In genomic region chr12:128992116-128992515, GRCh38 we compare ENCODE assay signal across 28 cellular contexts.
"Had no signal": no experiment of that assay in that cellular context is flagged by ENCODE, and none has a peak within 500 bp of the region (broad histone marks: within the 10 kb centered on the region; RNA-seq: fewer than 3 reads in every experiment).

No MANE protein-coding gene starts in this region.

- H3K27me3 ChIP-seq: stomach, suprapubic skin, testis, thyroid gland, tibial artery, tibial nerve, transverse colon, upper lobe of left lung, upper lobe of right lung, uterus, vagina had no signal

- H3K4me3 Mint-ChIP-seq: stimulated activated effector memory CD8-positive, alpha-beta T cell treated with anti-CD3 and anti-CD28 coated beads, Interleukin-12 subunit alpha, Interleukin-12 subunit beta, amount 100 ng/mL, for 72 hours; stimulated activated memory B cell treated with anti-CD40 and anti-IgM and Interleukin-4, amounts not matched to agents 10 μg/mL and 1 μg/mL and 100 μg/mL, for 72 hours; stimulated activated naive B cell treated with anti-CD40 and anti-IgM and Interleukin-4, amounts not matched to agents 10 μg/mL and 1 μg/mL and 100 μg/mL, for 72 hours; stimulated activated naive CD8-positive, alpha-beta T cell treated with anti-CD3 and anti-CD28 coated beads, Interleukin-15, amount 100 ng/mL, for 72 hours; stimulated activated naive CD8-positive, alpha-beta T cell treated with anti-CD3 and anti-CD28 coated beads, Interleukin-15, Interleukin-2, amounts not matched to agents 100 ng/mL and 50 ng/mL, for 24 hours; type B pancreatic cell had no signal

- H3K27ac ChIP-seq: stomach, suprapubic skin, testis, thoracic aorta, thyroid gland, tibial artery, tibial nerve, transverse colon, upper lobe of left lung, upper lobe of right lung, uterus, vagina had no signal

- H3K4me3 ChIP-seq: stomach, suprapubic skin, testis, thoracic aorta, thyroid gland, tibial artery, tibial nerve, transverse colon, upper lobe of left lung, upper lobe of right lung, uterus, vagina had no signal

- H3K9me3 ChIP-seq: suprapubic skin, testis, thoracic aorta, thyroid gland, transverse colon, upper lobe of right lung, uterus, vagina had no signal

- H3K36me3 ChIP-seq: stomach, suprapubic skin, thoracic aorta, thyroid gland, tibial artery, tibial nerve, transverse colon, upper lobe of left lung, upper lobe of right lung, uterus, vagina had no signal

- H3K9me3 Mint-ChIP-seq: stimulated activated effector memory CD8-positive, alpha-beta T cell treated with anti-CD3 and anti-CD28 coated beads, Interleukin-12 subunit alpha, Interleukin-12 subunit beta, amount 100 ng/mL, for 72 hours; type B pancreatic cell had no signal

- ATAC-seq: stimulated activated effector memory CD8-positive, alpha-beta T cell treated with anti-CD3 and anti-CD28 coated beads, Interleukin-12 subunit alpha, Interleukin-12 subunit beta, amount 100 ng/mL, for 72 hours; stimulated activated memory B cell treated with anti-CD40 and anti-IgM and Interleukin-4, amounts not matched to agents 10 μg/mL and 1 μg/mL and 100 μg/mL, for 72 hours; stimulated activated naive B cell treated with anti-CD40 and anti-IgM and Interleukin-4, amounts not matched to agents 10 μg/mL and 1 μg/mL and 100 μg/mL, for 72 hours; stimulated activated naive CD8-positive, alpha-beta T cell treated with anti-CD3 and anti-CD28 coated beads, Interleukin-15, amount 100 ng/mL, for 72 hours; stimulated activated naive CD8-positive, alpha-beta T cell treated with anti-CD3 and anti-CD28 coated beads, Interleukin-15, Interleukin-2, amounts not matched to agents 100 U/mL and 50 U/mL, for 24 hours; upper lobe of right lung had no signal

- H3K27ac Mint-ChIP-seq: stimulated activated effector memory CD8-positive, alpha-beta T cell treated with anti-CD3 and anti-CD28 coated beads, Interleukin-12 subunit alpha, Interleukin-12 subunit beta, amount 100 ng/mL, for 72 hours; stimulated activated memory B cell treated with anti-CD40 and anti-IgM and Interleukin-4, amounts not matched to agents 10 μg/mL and 1 μg/mL and 100 μg/mL, for 72 hours; stimulated activated naive B cell treated with anti-CD40 and anti-IgM and Interleukin-4, amounts not matched to agents 10 μg/mL and 1 μg/mL and 100 μg/mL, for 72 hours; stimulated activated naive CD8-positive, alpha-beta T cell treated with anti-CD3 and anti-CD28 coated beads, Interleukin-15, amount 100 ng/mL, for 72 hours; stimulated activated naive CD8-positive, alpha-beta T cell treated with anti-CD3 and anti-CD28 coated beads, Interleukin-15, Interleukin-2, amounts not matched to agents 100 ng/mL and 50 ng/mL, for 24 hours; type B pancreatic cell had no signal

- H3K4me1 Mint-ChIP-seq: stimulated activated effector memory CD8-positive, alpha-beta T cell treated with anti-CD3 and anti-CD28 coated beads, Interleukin-12 subunit alpha, Interleukin-12 subunit beta, amount 100 ng/mL, for 72 hours; stimulated activated memory B cell treated with anti-CD40 and anti-IgM and Interleukin-4, amounts not matched to agents 10 μg/mL and 1 μg/mL and 100 μg/mL, for 72 hours; stimulated activated naive B cell treated with anti-CD40 and anti-IgM and Interleukin-4, amounts not matched to agents 10 μg/mL and 1 μg/mL and 100 μg/mL, for 72 hours; stimulated activated naive CD8-positive, alpha-beta T cell treated with anti-CD3 and anti-CD28 coated beads, Interleukin-15, amount 100 ng/mL, for 72 hours had no signal

- H3K4me1 ChIP-seq: stomach, suprapubic skin, testis, thyroid gland, tibial artery, tibial nerve, transverse colon, upper lobe of left lung, upper lobe of right lung, uterus, vagina had no signal

- H3K36me3 Mint-ChIP-seq: stimulated activated effector memory CD8-positive, alpha-beta T cell treated with anti-CD3 and anti-CD28 coated beads, Interleukin-12 subunit alpha, Interleukin-12 subunit beta, amount 100 ng/mL, for 72 hours; stimulated activated memory B cell treated with anti-CD40 and anti-IgM and Interleukin-4, amounts not matched to agents 10 μg/mL and 1 μg/mL and 100 μg/mL, for 72 hours; stimulated activated naive B cell treated with anti-CD40 and anti-IgM and Interleukin-4, amounts not matched to agents 10 μg/mL and 1 μg/mL and 100 μg/mL, for 72 hours; type B pancreatic cell had no signal

- DNase-seq: stimulated activated CD4-positive, alpha-beta T cell treated with anti-CD3 and anti-CD28 coated beads, Interleukin-2, amount 100 ng/mL, for 48 hours; stimulated activated CD4-positive, alpha-beta T cell treated with anti-CD3 and anti-CD28 coated beads, Interleukin-4, amount 100 ng/mL, for 1 hour; stimulated activated CD4-positive, alpha-beta T cell treated with anti-CD3 and anti-CD28 coated beads, Interleukin-4, amount 100 ng/mL, for 24 hours; stimulated activated CD4-positive, alpha-beta T cell treated with anti-CD3 and anti-CD28 coated beads, Interleukin-4, amount 100 ng/mL, for 4 hours; stimulated activated CD8-positive, alpha-beta memory T cell treated with anti-CD3 and anti-CD28 coated beads, Interleukin-4, amount 100 ng/mL, for 48 hours; stimulated activated naive B cell treated with anti-CD40 and anti-IgM and Interleukin-4, amounts not matched to agents 10 μg/mL and 1 μg/mL and 100 μg/mL, for 72 hours; stimulated activated naive CD4-positive, alpha-beta T cell; stimulated activated naive CD4-positive, alpha-beta T cell treated with Interleukin-2 at 50 U/mL for 16 hours; stimulated activated naive CD8-positive, alpha-beta T cell treated with anti-CD3 and anti-CD28 coated beads, Interleukin-15, amount 100 ng/mL, for 72 hours; stimulated activated naive CD8-positive, alpha-beta T cell treated with anti-CD3 and anti-CD28 coated beads, Interleukin-15, Interleukin-2, amounts not matched to agents 100 U/mL and 50 U/mL, for 24 hours; stomach; substantia nigra; testis; thyroid gland; tibial artery; transverse colon; trophoblast cell; upper lobe of left lung; upper lobe of right lung; uterus had no signal
